ENCODE assay signal across 8 cellular contexts in the genomic region with DNA sequence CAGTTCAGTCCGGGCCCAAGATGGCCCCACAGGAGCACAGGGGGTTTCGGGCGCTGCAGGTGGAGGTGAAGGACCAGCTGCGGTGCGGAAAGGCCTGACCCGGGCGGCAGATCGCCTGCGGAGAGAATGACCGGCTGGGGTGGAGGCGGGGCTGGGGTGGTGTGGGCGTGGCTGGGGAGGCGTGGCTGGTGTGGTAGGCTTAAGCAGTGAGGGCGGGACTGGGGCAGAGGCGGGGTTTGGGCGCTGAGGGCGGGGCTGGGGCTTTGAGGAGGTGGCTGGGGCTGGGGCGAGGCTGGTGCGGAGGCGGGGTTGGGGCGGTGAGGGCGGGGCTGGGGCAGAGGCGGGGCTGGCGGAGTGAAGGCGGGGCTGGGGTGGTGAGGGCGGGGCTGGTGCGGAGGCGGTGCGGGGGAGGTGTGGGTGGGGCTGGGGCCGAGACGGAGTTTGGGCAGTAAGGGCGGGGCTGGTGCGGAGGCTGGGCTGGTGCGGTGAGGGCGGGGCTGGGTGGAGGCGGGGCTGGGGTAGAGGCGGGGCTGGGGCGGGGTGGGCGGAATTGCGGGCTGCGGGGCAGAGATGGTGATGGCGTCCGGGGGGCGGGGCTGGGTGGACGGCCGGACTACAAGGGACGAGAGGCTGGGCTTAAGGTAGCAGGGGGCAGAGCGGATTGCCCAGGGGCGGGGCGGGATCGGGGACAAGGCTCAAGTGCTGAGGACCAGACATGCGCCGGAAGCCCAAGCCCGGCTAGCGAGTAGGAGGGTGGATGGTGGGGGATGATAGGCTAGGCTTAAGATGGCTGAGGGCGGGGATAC. TPM values are rescaled to one million over a fixed set of nuclear protein-coding genes. Genes with fewer than 3 reads are reported as not detected.
DNase-seq lines count a peak whose midpoint lies in the region; ATAC-seq and TF ChIP-seq lines count a peak whose summit lies in the region.

No MANE protein-coding gene starts in this region.

- H3K27me3 ChIP-seq in CD4-positive, CD25-positive, alpha-beta regulatory T cell (ENCODE audit: control insufficient read depth, insufficient read depth, low read length), result no peaks in the 10 kb centered on the region
- peaks cover 10% of the 10 kb centered on the region for H3K27me3 ChIP-seq in endodermal cell (ENCODE audit: control insufficient read depth, insufficient read depth, low read length, poor library complexity, severe bottlenecking)

- no peaks in the 10 kb centered on the region for H3K36me3 ChIP-seq in CD4-positive, CD25-positive, alpha-beta regulatory T cell (ENCODE audit: control insufficient read depth, insufficient read depth, low read length)
- H3K36me3 ChIP-seq in endodermal cell (ENCODE audit: control insufficient read depth, insufficient read depth, low read length), result no peaks in the 10 kb centered on the region

- no peaks in the 10 kb centered on the region for H3K9me3 Mint-ChIP-seq in CD4-positive, CD25-positive, alpha-beta regulatory T cell
- no peaks in the 10 kb centered on the region for H3K9me3 Mint-ChIP-seq in activated CD8-positive, alpha-beta memory T cell treated with anti-CD3 and anti-CD28 coated beads, Interleukin-2, amount 10 ng/mL, durations not matched to agents 7 days and 5 days (ENCODE audit: low read depth)
- H3K9me3 Mint-ChIP-seq in endodermal cell, result no peaks in the 10 kb centered on the region

- no peaks in the 10 kb centered on the region for H3K36me3 Mint-ChIP-seq in CD4-positive, CD25-positive, alpha-beta regulatory T cell
- no peaks in the 10 kb centered on the region for H3K36me3 Mint-ChIP-seq in activated CD8-positive, alpha-beta memory T cell treated with anti-CD3 and anti-CD28 coated beads, Interleukin-2, amount 10 ng/mL, durations not matched to agents 7 days and 5 days
- no peaks in the 10 kb centered on the region for H3K36me3 Mint-ChIP-seq in endodermal cell (ENCODE audit: low read depth)

- H3K4me1 Mint-ChIP-seq in CD4-positive, CD25-positive, alpha-beta regulatory T cell, result peaks cover 0 to 40% (median 13%) of the 10 kb centered on the region in 4 donors
- peaks cover 18% of the 10 kb centered on the region for H3K4me1 Mint-ChIP-seq in activated CD8-positive, alpha-beta memory T cell treated with anti-CD3 and anti-CD28 coated beads, Interleukin-2, amount 10 ng/mL, durations not matched to agents 7 days and 5 days
- peaks cover 7% of the 10 kb centered on the region for H3K4me1 Mint-ChIP-seq in endodermal cell

- H3K27me3 Mint-ChIP-seq in CD4-positive, CD25-positive, alpha-beta regulatory T cell, result peaks cover 4% of the 10 kb centered on the region
- peaks cover 10% of the 10 kb centered on the region for H3K27me3 Mint-ChIP-seq in activated CD8-positive, alpha-beta memory T cell treated with anti-CD3 and anti-CD28 coated beads, Interleukin-2, amount 10 ng/mL, durations not matched to agents 7 days and 5 days
- H3K27me3 Mint-ChIP-seq in endodermal cell (ENCODE audit: insufficient read depth), result peaks cover 26% of the 10 kb centered on the region

- H3K4me3 Mint-ChIP-seq in CD4-positive, CD25-positive, alpha-beta regulatory T cell, result peak overlapping the region; percentile 66 to 92 (median 86)
- H3K4me3 Mint-ChIP-seq in activated CD8-positive, alpha-beta memory T cell treated with anti-CD3 and anti-CD28 coated beads, Interleukin-2, amount 10 ng/mL, durations not matched to agents 7 days and 5 days, result peak overlapping the region; percentile 76
- peak overlapping the region; percentile 68 for H3K4me3 Mint-ChIP-seq in endodermal cell

- H3K9me3 ChIP-seq in CD4-positive, CD25-positive, alpha-beta regulatory T cell (ENCODE audit: control insufficient read depth in 2 of 2, low read length in 2 of 2), result no peaks in the 10 kb centered on the region
- no peaks in the 10 kb centered on the region for H3K9me3 ChIP-seq in endodermal cell (ENCODE audit: control insufficient read depth, low read length)

- peak; percentile 87 to 94 (median 92) for DNase-seq in CD4-positive, CD25-positive, alpha-beta regulatory T cell
- DNase-seq in HPDE6-E6E7 (ENCODE audit: extremely low spot score) (peak; percentile 83), NK-92 (lab: John Stamatoyannopoulos, UW; ENCODE audit: unreplicated experiment) (peak; percentile 86), endodermal cell (peak; percentile 100), mesenteric fat pad (ENCODE audit: low spot score) (peak; percentile 99)
- peak; percentile 99 for DNase-seq in activated CD8-positive, alpha-beta memory T cell treated with anti-CD3 and anti-CD28 coated beads, Interleukin-2, amount 10 ng/mL, durations not matched to agents 7 days and 5 days
- DNase-seq in stimulated activated CD8-positive, alpha-beta memory T cell treated with anti-CD3 and anti-CD28 coated beads, Interleukin-12 subunit alpha, Interleukin-12 subunit beta, amount 100 ng/mL, for 4 hours (ENCODE audit: low read depth), result peak; percentile 87

- peaks cover 23% of the 10 kb centered on the region for H3K4me1 ChIP-seq in CD4-positive, CD25-positive, alpha-beta regulatory T cell (ENCODE audit: control insufficient read depth, insufficient read depth, low read length, poor library complexity, severe bottlenecking)
- no peaks in the 10 kb centered on the region for H3K4me1 ChIP-seq in endodermal cell (ENCODE audit: control insufficient read depth, insufficient read depth, low read length)

- peak overlapping the region; percentile 54 to 92 (median 85) for H3K27ac Mint-ChIP-seq in CD4-positive, CD25-positive, alpha-beta regulatory T cell
- H3K27ac Mint-ChIP-seq in activated CD8-positive, alpha-beta memory T cell treated with anti-CD3 and anti-CD28 coated beads, Interleukin-2, amount 10 ng/mL, durations not matched to agents 7 days and 5 days, result peak overlapping the region; percentile 82
- H3K27ac Mint-ChIP-seq in endodermal cell, result no peak overlapping the region

- 3 to 11% methylated on average over 3 to 35 of the region's 56 CpGs for WGBS in endodermal cell (ENCODE audit: insufficient coverage in 1 of 2, insufficient read length in 1 of 2), 2 experiments

- H3K27ac ChIP-seq in CD4-positive, CD25-positive, alpha-beta regulatory T cell (ENCODE audit: insufficient read depth, low read length, poor library complexity, severe bottlenecking), result peak overlapping the region; percentile 67
- no peak overlapping the region for H3K27ac ChIP-seq in endodermal cell (ENCODE audit: low read depth, low read length)

- peak; percentile 85 to 86 for ATAC-seq in CD4-positive, CD25-positive, alpha-beta regulatory T cell (ENCODE audit: low read depth in 2 of 2)
- peak; percentile 76 for ATAC-seq in GM19438 (IDR thresholded peaks at IDR 0.05; ENCODE audit: low read depth, unreplicated experiment)
- ATAC-seq in activated CD8-positive, alpha-beta memory T cell treated with anti-CD3 and anti-CD28 coated beads, Interleukin-2, amount 10 ng/mL, durations not matched to agents 7 days and 5 days, result peak; percentile 86

- CTCF ChIA-PET in activated CD8-positive, alpha-beta memory T cell treated with anti-CD3 and anti-CD28 coated beads, Interleukin-2, amount 10 ng/mL, durations not matched to agents 7 days and 5 days (lab: Charles Lee), result interaction anchor here (1.4 to 2.5 kb wide), 3 partner anchors 26 to 331 kb away, joined by 5 to 9 read pairs (median 6); a partner anchor contains a TSS

- H3K4me3 ChIP-seq in CD4-positive, CD25-positive, alpha-beta regulatory T cell (ENCODE audit: low read depth, low read length), result peak overlapping the region; percentile 62
- peak overlapping the region; percentile 83 for H3K4me3 ChIP-seq in endodermal cell (ENCODE audit: low read length)

- no peak overlapping the region for H3K9ac ChIP-seq in endodermal cell (ENCODE audit: extremely low read depth, low read length, poor library complexity, severe bottlenecking)

- no peak for TF ChIP-seq CTCF in endodermal cell (conservative IDR thresholded peaks at IDR 0.05)

RNA-seq across cellular contexts. Expression of a gene that starts 9.9 kb away (rescaled TPM):
- 1.5 TPM for total RNA-seq in CD4-positive, CD25-positive, alpha-beta regulatory T cell
- polyA plus RNA-seq in CD4-positive, CD25-positive, alpha-beta regulatory T cell, result 1 to 10 TPM; 1.1 to 2.8 (median 2.1) TPM
- total RNA-seq in activated CD8-positive, alpha-beta memory T cell treated with anti-CD3 and anti-CD28 coated beads, Interleukin-2, amount 10 ng/mL, durations not matched to agents 7 days and 5 days, result not detected
- total RNA-seq in endodermal cell (not detected), mesenteric fat pad (2.2 TPM)
- polyA plus RNA-seq in endodermal cell (2013, experiment 1 of 2), result not detected
- polyA plus RNA-seq in endodermal cell (2013, experiment 2 of 2), result not detected

RNA-seq across cellular contexts. Expression of a gene that starts 25.3 kb away (rescaled TPM):
- not detected for total RNA-seq in CD4-positive, CD25-positive, alpha-beta regulatory T cell
- polyA plus RNA-seq in CD4-positive, CD25-positive, alpha-beta regulatory T cell, result under 1 TPM in 1 of 4 donors, not detected in 3; 0.38 TPM
- not detected for total RNA-seq in activated CD8-positive, alpha-beta memory T cell treated with anti-CD3 and anti-CD28 coated beads, Interleukin-2, amount 10 ng/mL, durations not matched to agents 7 days and 5 days
- total RNA-seq in endodermal cell (not detected), mesenteric fat pad (not detected)
- polyA plus RNA-seq in endodermal cell (2013, experiment 1 of 2), result not detected
- polyA plus RNA-seq in endodermal cell (2013, experiment 2 of 2), result not detected

RNA-seq across cellular contexts. Expression of a gene that starts 25.5 kb away (rescaled TPM):
- total RNA-seq in CD4-positive, CD25-positive, alpha-beta regulatory T cell, result 104 TPM
- 100 to 1,000 TPM in 3 of 4 donors, 10 to 100 TPM in 1; 99.5 to 176 (median 127) TPM for polyA plus RNA-seq in CD4-positive, CD25-positive, alpha-beta regulatory T cell
- total RNA-seq in activated CD8-positive, alpha-beta memory T cell treated with anti-CD3 and anti-CD28 coated beads, Interleukin-2, amount 10 ng/mL, durations not matched to agents 7 days and 5 days, result 100 to 1,000 TPM; 111 to 131 TPM
- total RNA-seq in endodermal cell (10 to 100 TPM; 77.7 to 83.8 TPM), mesenteric fat pad (191 TPM)
- polyA plus RNA-seq in endodermal cell (2013, experiment 1 of 2), result 56.1 TPM
- polyA plus RNA-seq in endodermal cell (2013, experiment 2 of 2), result 46.6 TPM

RNA-seq across cellular contexts. Expression of a gene that starts 27.7 kb away (rescaled TPM):
- 62.4 TPM for total RNA-seq in CD4-positive, CD25-positive, alpha-beta regulatory T cell
- polyA plus RNA-seq in CD4-positive, CD25-positive, alpha-beta regulatory T cell, result 10 to 100 TPM; 47.9 to 51.0 (median 49.3) TPM
- total RNA-seq in activated CD8-positive, alpha-beta memory T cell treated with anti-CD3 and anti-CD28 coated beads, Interleukin-2, amount 10 ng/mL, durations not matched to agents 7 days and 5 days, result 100 to 1,000 TPM; 106 to 138 TPM
- total RNA-seq in endodermal cell (100 to 1,000 TPM; 152 to 164 TPM), mesenteric fat pad (94.2 TPM)
- polyA plus RNA-seq in endodermal cell (2013, experiment 1 of 2), result 142 TPM
- 132 TPM for polyA plus RNA-seq in endodermal cell (2013, experiment 2 of 2)

RNA-seq across cellular contexts. Expression of a gene that starts 34.4 kb away (rescaled TPM):
- total RNA-seq in CD4-positive, CD25-positive, alpha-beta regulatory T cell, result 38.0 TPM
- 1 to 10 TPM in 2 of 4 donors, under 1 TPM in 2; 0.69 to 1.8 (median 1.0) TPM for polyA plus RNA-seq in CD4-positive, CD25-positive, alpha-beta regulatory T cell
- total RNA-seq in activated CD8-positive, alpha-beta memory T cell treated with anti-CD3 and anti-CD28 coated beads, Interleukin-2, amount 10 ng/mL, durations not matched to agents 7 days and 5 days, result 10 to 100 TPM; 37.8 to 51.0 TPM
- total RNA-seq in endodermal cell (10 to 100 TPM; 16.6 to 30.9 TPM), mesenteric fat pad (15.3 TPM)
- polyA plus RNA-seq in endodermal cell (2013, experiment 1 of 2), result 18.9 TPM
- 17.6 TPM for polyA plus RNA-seq in endodermal cell (2013, experiment 2 of 2)
